Comparison of ENCODE assay signal across 20 cellular contexts in genomic region chr1:34272152-34272551, GRCh38.
"Had no signal": no experiment of that assay in that cellular context is flagged by ENCODE, and none has a peak within 500 bp of the region (broad histone marks: within the 10 kb centered on the region; RNA-seq: fewer than 3 reads in every experiment).

No MANE protein-coding gene starts in this region.

- H3K27me3 Mint-ChIP-seq: IgD-negative memory B cell had no signal

- DNase-seq: Kasumi-1, MM.1S, NCI-H1092 treated with DMSO at 0.1 percent for 48 hours, NCI-H1436, NCI-H187, NCI-H2029, NCI-H2081 treated with DMSO at 0.1 percent for 48 hours, NCI-H2227 treated with DMSO at 0.1 percent for 48 hours, NCI-H446 treated with DMSO at 0.1 percent for 48 hours, NCI-H510A treated with DMSO at 0.1 percent for 48 hours, NCI-H526, NCI-H82, Right ventricle myocardium superior, RPMI8226, SIG-M5 had no signal

- H3K4me3 ChIP-seq: K562, SJSA1, SK-N-MC had no signal

- H3K36me3 Mint-ChIP-seq: IgD-negative memory B cell had no signal

- H3K4me3 Mint-ChIP-seq: IgD-negative memory B cell had no signal

- H3K27ac Mint-ChIP-seq: IgD-negative memory B cell had no signal

- H3K36me3 ChIP-seq: SJSA1 had no signal

- H3K4me1 Mint-ChIP-seq: IgD-negative memory B cell had no signal

- H3K27ac ChIP-seq: KMS-11, SJSA1, SK-N-MC had no signal

- H3K27me3 ChIP-seq: SJSA1 had no signal

- H3K9me3 ChIP-seq: SJSA1 had no signal
